ENCODE assay signal across 27 cellular contexts in the genomic region with DNA sequence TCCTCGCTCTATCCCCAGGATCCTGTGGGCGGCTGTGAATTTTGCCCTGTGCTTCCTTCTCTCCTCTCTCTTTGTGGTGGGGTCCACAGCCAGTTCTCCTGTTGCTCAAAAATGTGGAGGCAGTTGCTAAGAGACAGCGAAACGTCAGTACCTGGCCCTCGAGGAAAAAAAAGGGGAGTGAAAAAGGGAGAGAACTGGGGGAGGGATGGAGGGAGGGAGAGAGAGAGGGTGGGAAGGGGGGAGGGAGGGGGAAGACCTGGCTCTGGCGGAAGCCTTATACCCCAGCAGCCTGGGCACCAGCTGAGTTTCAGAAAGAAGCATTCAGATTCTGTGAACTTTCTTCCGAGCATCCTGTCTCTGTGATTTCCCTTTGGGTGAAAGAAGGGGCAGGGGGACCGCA. TPM values are rescaled to one million over a fixed set of nuclear protein-coding genes. Genes with fewer than 3 reads are reported as not detected.
DNase-seq lines count a peak whose midpoint lies in the region; ATAC-seq and TF ChIP-seq lines count a peak whose summit lies in the region.
"Had no signal": no experiment of that assay in that cellular context is flagged by ENCODE, and none has a peak within 500 bp of the region (broad histone marks: within the 10 kb centered on the region; RNA-seq: fewer than 3 reads in every experiment).

No MANE protein-coding gene starts in this region.

- H3K9me3 ChIP-seq in HUES64 (ENCODE audit: insufficient read depth, low read depth, low read length) (no peaks in the 10 kb centered on the region), iPS-18a (ENCODE audit: control insufficient read depth, low read depth, low read length) (no peaks in the 10 kb centered on the region)
- H3K9me3 ChIP-seq: neutrophil, thyroid gland had no signal

- H3K4me3 ChIP-seq in HUES64 (ENCODE audit: low read length) (peak overlapping the region; percentile 68), iPS-18a (ENCODE audit: low read length) (peak overlapping the region; percentile 82)
- H3K4me3 ChIP-seq: K562, thyroid gland had no signal

- ATAC-seq in omental fat pad (ENCODE audit: low FRiP score) (peak; percentile 8), GM19467 (IDR thresholded peaks at IDR 0.05; ENCODE audit: unreplicated experiment) (no peak)
- no peak for ATAC-seq in activated T-cell treated with anti-CD3 and anti-CD28 coated beads, Interleukin-2, amount 50 U/mL, for 72 hours (replicated peaks in 1 of 2)
- ATAC-seq: activated T-cell treated with anti-CD3 and anti-CD28 coated beads, Interleukin-2, amount 50 U/mL, for 4 hours; esophagus mucosa; K562; left lobe of liver; stimulated activated naive CD8-positive, alpha-beta T cell treated with anti-CD3 and anti-CD28 coated beads, Interleukin-15, Interleukin-2, amounts not matched to agents 100 U/mL and 50 U/mL, for 24 hours had no signal

- no peak overlapping the region for H3K27ac ChIP-seq in HUES64 (ENCODE audit: low read depth, low read length)
- H3K27ac ChIP-seq in iPS-18a (ENCODE audit: low read length) = no peak overlapping the region
- H3K27ac ChIP-seq: neutrophil, thyroid gland had no signal

- H3K27me3 Mint-ChIP-seq in activated T-cell treated with anti-CD3 and anti-CD28 coated beads, Interleukin-2, amount 50 U/mL, for 72 hours (ENCODE audit: low read depth) = peaks cover 39% of the 10 kb centered on the region

- H3K9ac ChIP-seq in HUES64 (ENCODE audit: low read depth, low read length) (no peak overlapping the region), iPS-18a (ENCODE audit: low read length) (peak overlapping the region; percentile 20)

- no peaks in the 10 kb centered on the region for H3K9me3 Mint-ChIP-seq in activated T-cell treated with anti-CD3 and anti-CD28 coated beads, Interleukin-2, amount 50 U/mL, for 72 hours
- H3K9me3 Mint-ChIP-seq: activated naive CD4-positive, alpha-beta T cell treated with anti-CD3 and anti-CD28 coated beads, Interleukin-2, amount 10 ng/mL, durations not matched to agents 7 days and 5 days; activated T-cell treated with anti-CD3 and anti-CD28 coated beads, Interleukin-2, amount 50 U/mL, for 4 hours; central memory CD8-positive, alpha-beta T cell had no signal

- no peaks in the 10 kb centered on the region for H3K4me1 Mint-ChIP-seq in activated T-cell treated with anti-CD3 and anti-CD28 coated beads, Interleukin-2, amount 50 U/mL, for 72 hours (ENCODE audit: low read depth)
- H3K4me1 Mint-ChIP-seq: activated naive CD4-positive, alpha-beta T cell treated with anti-CD3 and anti-CD28 coated beads, Interleukin-2, amount 10 ng/mL, durations not matched to agents 7 days and 5 days; central memory CD8-positive, alpha-beta T cell had no signal

- H3K36me3 ChIP-seq in HUES64 (ENCODE audit: insufficient read depth, low read length) (no peaks in the 10 kb centered on the region), iPS-18a (ENCODE audit: control insufficient read depth, low read depth, low read length) (no peaks in the 10 kb centered on the region)
- H3K36me3 ChIP-seq: neutrophil, thyroid gland had no signal

- H3K27me3 ChIP-seq in HUES64 (ENCODE audit: insufficient read depth, low read length) (peaks cover 34% of the 10 kb centered on the region), iPS-18a (ENCODE audit: control insufficient read depth, insufficient read depth, low read length) (peaks cover 17% of the 10 kb centered on the region)
- H3K27me3 ChIP-seq: thyroid gland had no signal

- 23% methylated on average over 8 of the region's 8 CpGs for WGBS in HUES64

- no peak overlapping the region for H3K4me3 Mint-ChIP-seq in activated T-cell treated with anti-CD3 and anti-CD28 coated beads, Interleukin-2, amount 50 U/mL, for 72 hours
- H3K4me3 Mint-ChIP-seq: activated naive CD4-positive, alpha-beta T cell treated with anti-CD3 and anti-CD28 coated beads, Interleukin-2, amount 10 ng/mL, durations not matched to agents 7 days and 5 days; activated T-cell treated with anti-CD3 and anti-CD28 coated beads, Interleukin-2, amount 50 U/mL, for 4 hours; CD4-positive, CD25-positive, alpha-beta regulatory T cell; central memory CD8-positive, alpha-beta T cell had no signal

- H3K4me1 ChIP-seq in HUES64 (ENCODE audit: insufficient read depth, low read length) (peaks cover 3% of the 10 kb centered on the region), iPS-18a (ENCODE audit: control insufficient read depth, low read depth, low read length) (peaks cover 11% of the 10 kb centered on the region)

- DNase-seq in amniotic epithelial cell (ENCODE audit: low read depth) (peak; percentile 7), omental fat pad (ENCODE audit: low spot score) (no peak), inferior parietal cortex (ENCODE audit: extremely low spot score) (no peak)
- DNase-seq in activated T-cell treated with anti-CD3 and anti-CD28 coated beads, Interleukin-2, amount 50 U/mL, for 72 hours = no peak
- DNase-seq in activated CD4-positive, alpha-beta T cell treated with anti-CD3 and anti-CD28 coated beads, Interleukin-2, amount 50 U/mL, for 1 hour = no peak
- DNase-seq: activated CD8-positive, alpha-beta memory T cell treated with anti-CD3 and anti-CD28 coated beads for 24 hours; activated naive CD4-positive, alpha-beta T cell treated with anti-CD3 and anti-CD28 coated beads, Interleukin-2, amount 10 ng/mL, durations not matched to agents 7 days and 5 days; activated T-cell treated with anti-CD3 and anti-CD28 coated beads, Interleukin-2, amount 50 U/mL, for 4 hours; aorta; CD4-positive, CD25-positive, alpha-beta regulatory T cell; DMS 273 treated with DMSO at 0.1 percent for 48 hours; foreskin melanocyte; GOT3; MM.1S; NCI-H1694 treated with DMSO at 0.1 percent for 48 hours; SIG-M5; stimulated activated CD4-positive, alpha-beta T cell treated with anti-CD3 and anti-CD28 coated beads, Interleukin-4, amount 100 ng/mL, for 24 hours; stimulated activated naive CD8-positive, alpha-beta T cell treated with anti-CD3 and anti-CD28 coated beads, Interleukin-15, Interleukin-2, amounts not matched to agents 100 U/mL and 50 U/mL, for 24 hours; thyroid gland had no signal

- TF ChIP-seq CTCF in omental fat pad (IDR thresholded peaks at IDR 0.05) = no peak

- H3K36me3 Mint-ChIP-seq in activated T-cell treated with anti-CD3 and anti-CD28 coated beads, Interleukin-2, amount 50 U/mL, for 72 hours (ENCODE audit: insufficient read depth in 2 of 2) = no peaks in the 10 kb centered on the region
- H3K36me3 Mint-ChIP-seq: activated naive CD4-positive, alpha-beta T cell treated with anti-CD3 and anti-CD28 coated beads, Interleukin-2, amount 10 ng/mL, durations not matched to agents 7 days and 5 days; CD4-positive, CD25-positive, alpha-beta regulatory T cell had no signal

- H3K27ac Mint-ChIP-seq in activated T-cell treated with anti-CD3 and anti-CD28 coated beads, Interleukin-2, amount 50 U/mL, for 72 hours = no peak overlapping the region
- H3K27ac Mint-ChIP-seq: activated naive CD4-positive, alpha-beta T cell treated with anti-CD3 and anti-CD28 coated beads, Interleukin-2, amount 10 ng/mL, durations not matched to agents 7 days and 5 days had no signal

RNA-seq across cellular contexts. Expression of gene LRRC55, which starts 2.1 kb away (rescaled TPM):
- 3.8 TPM for polyA plus RNA-seq in HUES64 (2013, experiment 1 of 2)
- polyA plus RNA-seq in HUES64 (2013, experiment 2 of 2) = 3.6 TPM
- total RNA-seq in omental fat pad = not detected
- total RNA-seq in activated T-cell treated with anti-CD3 and anti-CD28 coated beads, Interleukin-2, amount 50 U/mL, for 72 hours = not detected
- total RNA-seq: activated T-cell treated with anti-CD3 and anti-CD28 coated beads, Interleukin-2, amount 50 U/mL, for 4 hours; CD4-positive, CD25-positive, alpha-beta regulatory T cell; K562 had no signal
- polyA plus RNA-seq: CD4-positive, CD25-positive, alpha-beta regulatory T cell; K562 had no signal

RNA-seq across cellular contexts. Expression of gene APLNR, which starts 57.3 kb away (rescaled TPM):
- polyA plus RNA-seq in HUES64 (2013, experiment 1 of 2) = 26.6 TPM
- 21.2 TPM for polyA plus RNA-seq in HUES64 (2013, experiment 2 of 2)
- 10 to 100 TPM in 1 of 4 donors, 1 to 10 TPM in 3; 1.3 to 11.2 (median 1.7) TPM for total RNA-seq in omental fat pad
- not detected for total RNA-seq in activated T-cell treated with anti-CD3 and anti-CD28 coated beads, Interleukin-2, amount 50 U/mL, for 72 hours
- total RNA-seq: activated T-cell treated with anti-CD3 and anti-CD28 coated beads, Interleukin-2, amount 50 U/mL, for 4 hours; CD4-positive, CD25-positive, alpha-beta regulatory T cell had no signal
- polyA plus RNA-seq: CD4-positive, CD25-positive, alpha-beta regulatory T cell had no signal
